8 cellular contexts compared by ENCODE assay signal in the genomic region with DNA sequence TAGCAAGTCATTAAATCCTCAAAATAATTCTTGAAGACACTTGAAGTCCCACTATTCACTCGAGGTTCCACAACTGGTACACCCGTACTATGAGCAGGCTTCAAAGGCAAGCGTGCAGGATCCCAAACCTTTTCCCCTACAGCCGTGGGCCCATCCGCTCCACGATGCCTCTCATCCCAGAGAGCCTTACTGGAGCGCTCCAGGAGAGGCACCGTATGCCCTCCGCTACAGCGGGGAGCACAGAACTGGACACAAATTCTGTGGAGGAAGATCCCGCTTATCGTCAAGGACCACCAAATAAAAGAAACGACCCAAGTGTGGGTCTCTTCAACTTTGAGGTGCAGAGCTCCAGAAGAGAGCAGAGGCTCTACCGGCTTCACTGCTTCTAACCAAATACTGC. TPM values are rescaled to one million over a fixed set of nuclear protein-coding genes. Genes with fewer than 3 reads are reported as not detected.
DNase-seq lines count a peak whose midpoint lies in the region; ATAC-seq and TF ChIP-seq lines count a peak whose summit lies in the region.

No MANE protein-coding gene starts in this region.

- TF ChIP-seq CTCF in ascending aorta (IDR thresholded peaks at IDR 0.05) (no peak), left lung (IDR thresholded peaks at IDR 0.05) (no peak), tibial artery (IDR thresholded peaks at IDR 0.05) (no peak)

- H3K4me1 ChIP-seq in ascending aorta, result peaks cover 8 to 10% of the 10 kb centered on the region in 2 donors
- peaks cover 11 to 23% of the 10 kb centered on the region in 2 donors for H3K4me1 ChIP-seq in left lung
- peaks cover 0 to 18% (median 16%) of the 10 kb centered on the region in 4 donors for H3K4me1 ChIP-seq in tibial artery

- peaks cover 35 to 36% of the 10 kb centered on the region in 2 donors for H3K36me3 ChIP-seq in ascending aorta
- peaks cover 0 to 38% of the 10 kb centered on the region in 2 donors for H3K36me3 ChIP-seq in left lung
- peaks cover 27 to 40% (median 35%) of the 10 kb centered on the region in 3 donors for H3K36me3 ChIP-seq in tibial artery

- peak overlapping the region in 1 of 2 donors; percentile 49 for H3K27ac ChIP-seq in ascending aorta
- H3K27ac ChIP-seq in left lung, result peak overlapping the region in 1 of 2 donors; percentile 70
- H3K27ac ChIP-seq in tibial artery, result peak overlapping the region; percentile 34 to 45

- H3K27ac Mint-ChIP-seq in T-helper 2 cell treated with Interferon-gamma antibody and Interleukin-4, amounts not matched to agents 5 μg/mL and 100 μg/mL, for 36 hours, result peak overlapping the region; percentile 91

- H3K4me3 Mint-ChIP-seq in T-helper 2 cell treated with Interferon-gamma antibody and Interleukin-4, amounts not matched to agents 5 μg/mL and 100 μg/mL, for 36 hours, result peak overlapping the region; percentile 94

- no peak for ATAC-seq in left lung
- ATAC-seq in HG02970 (IDR thresholded peaks at IDR 0.05; ENCODE audit: low FRiP score, unreplicated experiment), result no peak

- H3K9me3 Mint-ChIP-seq in T-helper 2 cell treated with Interferon-gamma antibody and Interleukin-4, amounts not matched to agents 5 μg/mL and 100 μg/mL, for 36 hours, result no peaks in the 10 kb centered on the region

- no peak for DNase-seq in T-helper 2 cell treated with Interferon-gamma antibody and Interleukin-4, amounts not matched to agents 5 μg/mL and 100 μg/mL, for 36 hours (ENCODE audit: low spot score)
- DNase-seq in T-helper 2 cell, result no peak
- peak in 1 of 2 donors; percentile 49 for DNase-seq in ascending aorta (ENCODE audit: low spot score in 2 of 2)
- DNase-seq in left lung, result peak in 1 of 2 donors; percentile 28
- peak in 1 of 2 donors; percentile 55 for DNase-seq in tibial artery
- no peak for DNase-seq in iPS-NIHi11 (ENCODE audit: low spot score)
- DNase-seq in HPDE6-E6E7 (ENCODE audit: extremely low spot score), result no peak

- intact Hi-C loops in ascending aorta (cut with DNase I), result loop anchor here (5.0 kb wide), 1 partner anchor 181 kb away; a partner anchor contains a TSS
- intact Hi-C loops in left lung (cut with DNase I), result no loop called here
- intact Hi-C loops in tibial artery (cut with DNase I; ENCODE audit: low total_unique reads), result no loop called here

- H3K4me3 ChIP-seq in ascending aorta (peak overlapping the region; percentile 74 to 98), left lung (peak overlapping the region; percentile 91 to 97), tibial artery (peak overlapping the region; percentile 70 to 76)

- H3K36me3 Mint-ChIP-seq in T-helper 2 cell treated with Interferon-gamma antibody and Interleukin-4, amounts not matched to agents 5 μg/mL and 100 μg/mL, for 36 hours (ENCODE audit: low read depth), result peaks cover 22% of the 10 kb centered on the region

- H3K9me3 ChIP-seq in ascending aorta (no peaks in the 10 kb centered on the region), left lung (no peaks in the 10 kb centered on the region), tibial artery (no peaks in the 10 kb centered on the region)

- peaks cover 15% of the 10 kb centered on the region for H3K4me1 Mint-ChIP-seq in T-helper 2 cell treated with Interferon-gamma antibody and Interleukin-4, amounts not matched to agents 5 μg/mL and 100 μg/mL, for 36 hours (ENCODE audit: low read depth)

- no peaks in the 10 kb centered on the region for H3K27me3 Mint-ChIP-seq in T-helper 2 cell treated with Interferon-gamma antibody and Interleukin-4, amounts not matched to agents 5 μg/mL and 100 μg/mL, for 36 hours (ENCODE audit: low read depth)

- no peaks in the 10 kb centered on the region for H3K27me3 ChIP-seq in ascending aorta
- H3K27me3 ChIP-seq in left lung, result no peaks in the 10 kb centered on the region
- no peaks in the 10 kb centered on the region for H3K27me3 ChIP-seq in tibial artery

RNA-seq across cellular contexts. Expression of a gene that starts 0.5 kb away (rescaled TPM):
- 28.6 TPM for total RNA-seq in ascending aorta
- 10 to 100 TPM; 36.1 to 48.3 TPM for total RNA-seq in left lung

RNA-seq across cellular contexts. Expression of a gene that starts 25.8 kb away (rescaled TPM):
- total RNA-seq in ascending aorta, result 12.7 TPM
- total RNA-seq in left lung, result 100 to 1,000 TPM; 231 to 265 TPM

RNA-seq across cellular contexts. Expression of a gene that starts 50.8 kb away (rescaled TPM):
- total RNA-seq in ascending aorta (not detected), left lung (1 to 10 TPM in 1 of 2 donors, under 1 TPM in 1; 0.58 to 1.3 TPM)

Comparison
In these comparisons a context has a peak if more than half of its experiments do, and no peak if none do; other contexts are left out.
1. RNA of a gene that starts 25.8 kb away (total RNA-seq): 231 to 265 TPM in left lung; 12.7 TPM in ascending aorta (single experiment); every median in the first group is over 10 times any median in the second.
2. Peak in every context shown above with its lines, with median percentiles within 50 percentile points of each other: H3K4me3 ChIP-seq.